In genomic region chr10:11863353-11864105, GRCh38 we compare ENCODE assay signal across 7 cellular contexts. TPM values are rescaled to one million over a fixed set of nuclear protein-coding genes. Genes with fewer than 3 reads are reported as not detected.
DNase-seq lines count a peak whose midpoint lies in the region; ATAC-seq and FAIRE-seq lines count a peak whose summit lies in the region.

No MANE protein-coding gene starts in this region.

- H3K36me3 Mint-ChIP-seq in naive thymus-derived CD4-positive, alpha-beta T cell = peaks cover 0 to 7% (median 0%) of the 10 kb centered on the region in 5 donors

- no peaks in the 10 kb centered on the region for H3K9me3 ChIP-seq in naive thymus-derived CD4-positive, alpha-beta T cell (ENCODE audit: control insufficient read depth in 2 of 3, low read length in 3 of 3)

- peak overlapping the region; percentile 74 to 95 (median 89) for H3K27ac Mint-ChIP-seq in naive thymus-derived CD4-positive, alpha-beta T cell

- peaks cover 11 to 42% (median 29%) of the 10 kb centered on the region in 7 donors for H3K4me1 Mint-ChIP-seq in naive thymus-derived CD4-positive, alpha-beta T cell

- CTCF ChIA-PET in naive thymus-derived CD4-positive, alpha-beta T cell (lab: Charles Lee) = interaction anchor here (0.6 kb wide), 1 partner anchor 916 kb away, joined by 3 read pairs; no protein-coding TSS in a partner anchor

- H3K27ac ChIP-seq in naive thymus-derived CD4-positive, alpha-beta T cell (ENCODE audit: low read depth, low read length) = peak overlapping the region; percentile 50

- peaks cover 14% of the 10 kb centered on the region in 2 donors for H3K4me1 ChIP-seq in naive thymus-derived CD4-positive, alpha-beta T cell (ENCODE audit: control insufficient read depth in 2 of 2, insufficient read depth in 2 of 2, low read length in 2 of 2)

- H3K4me3 ChIP-seq in naive thymus-derived CD4-positive, alpha-beta T cell (ENCODE audit: low read length) = peak overlapping the region; percentile 33

- no peaks in the 10 kb centered on the region for H3K27me3 ChIP-seq in naive thymus-derived CD4-positive, alpha-beta T cell (ENCODE audit: control insufficient read depth in 2 of 2, insufficient read depth in 2 of 2, low read length in 2 of 2)

- H3K4me3 Mint-ChIP-seq in naive thymus-derived CD4-positive, alpha-beta T cell = peak overlapping the region; percentile 57 to 93 (median 76)

- ATAC-seq in HG03025 (IDR thresholded peaks at IDR 0.05; ENCODE audit: low FRiP score, unreplicated experiment) = peak; percentile 94
- ATAC-seq in naive thymus-derived CD4-positive, alpha-beta T cell = peak; percentile 90

- H3K27me3 Mint-ChIP-seq in naive thymus-derived CD4-positive, alpha-beta T cell = peaks cover 0 to 78% (median 0%) of the 10 kb centered on the region in 5 donors

- POLR2A ChIA-PET in naive thymus-derived CD4-positive, alpha-beta T cell (lab: Charles Lee) = interaction anchor here (1.1 to 1.9 kb wide), 2 partner anchors 9 to 120 kb away, joined by 3 to 8 read pairs; no protein-coding TSS in a partner anchor

- FAIRE-seq in RCC 7860 (lab: Jason Lieb, UNC) = no peak

- DNase-seq in GM19240 (ENCODE audit: insufficient read length, low spot score) (peak; percentile 68), T-helper 1 cell (peak in 3 of 5 donors; percentile 21 to 80 (median 43)), globus pallidus (ENCODE audit: low spot score) (no peak), ureter (ENCODE audit: low spot score) (no peak), RCC 7860 (ENCODE audit: low spot score) (no peak)
- DNase-seq in naive thymus-derived CD4-positive, alpha-beta T cell = peak in 8 of 9 donors; percentile 33 to 79 (median 54)

- H3K36me3 ChIP-seq in naive thymus-derived CD4-positive, alpha-beta T cell (ENCODE audit: control insufficient read depth in 2 of 3, insufficient read depth in 3 of 3, low read length in 3 of 3) = no peaks in the 10 kb centered on the region

- no peaks in the 10 kb centered on the region for H3K9me3 Mint-ChIP-seq in naive thymus-derived CD4-positive, alpha-beta T cell

- intact Hi-C loops in naive thymus-derived CD4-positive, alpha-beta T cell (cut with micrococcal nuclease) = loop anchor here (1.0 to 10.0 kb wide), 7 partner anchors 8 to 584 kb away; partner anchors contain the start of genes CDC123 (in 1 of the 2), NUDT5 (in 1 of the 2), PROSER2 (in 1 of the 2) and SEC61A2 (in 1 of the 2)

RNA-seq across cellular contexts. Expression of gene PROSER2, which starts 40.4 kb away (rescaled TPM):
- total RNA-seq in naive thymus-derived CD4-positive, alpha-beta T cell = 1 to 10 TPM in 4 of 5 experiments, under 1 TPM in 1; 0.07 to 4.9 (median 1.8) TPM
- polyA plus RNA-seq in naive thymus-derived CD4-positive, alpha-beta T cell = 1 to 10 TPM; 2.5 to 3.0 TPM
- 21.5 TPM for total RNA-seq in ureter

Comparison
In these comparisons a context has a peak if more than half of its experiments do, and no peak if none do; other contexts are left out.
1. DNase-seq: peak in GM19240 (single experiment), T-helper 1 cell (3 of 5) and naive thymus-derived CD4-positive, alpha-beta T cell (8 of 9); none in globus pallidus (single experiment), ureter (single experiment) and RCC 7860 (single experiment).